1 cellular context compared by ENCODE assay signal in the genomic region with DNA sequence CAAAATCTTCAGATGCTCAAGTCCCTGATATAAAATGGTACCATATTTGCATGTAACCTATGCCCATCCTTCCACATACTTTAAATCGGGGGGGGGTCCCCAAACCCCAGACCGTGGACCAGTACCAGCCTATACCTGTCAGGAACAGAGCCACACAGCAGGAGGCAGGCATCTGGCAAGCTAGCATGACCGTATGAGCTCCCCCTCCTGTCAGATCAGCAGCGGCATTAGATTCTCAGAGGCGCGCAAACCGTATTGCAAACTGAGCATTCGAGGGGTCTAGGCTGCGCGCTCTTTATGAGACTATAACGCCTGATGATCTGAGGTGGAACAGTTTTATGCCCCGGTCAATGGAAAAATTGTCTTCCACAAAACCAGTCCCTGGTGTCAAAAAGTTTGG.
TF ChIP-seq lines count a peak whose summit lies in the region.

No MANE protein-coding gene starts in this region.

TF ChIP-seq in IMR-90, 13 proteins besides CTCF, POLR2A, EP300 and RAD21:
- no peak for TF ChIP-seq FOS (IDR thresholded peaks at IDR 0.05; ENCODE audit: low read depth, low read length)
- no peak for TF ChIP-seq RFX5 (IDR thresholded peaks at IDR 0.05; ENCODE audit: low read depth, low read length)
- TF ChIP-seq SMC3 (IDR thresholded peaks at IDR 0.05; ENCODE audit: low read depth, low read length): no peak
- no peak for TF ChIP-seq CHD1 (IDR thresholded peaks at IDR 0.05; ENCODE audit: low read depth, low read length)
- no peak for TF ChIP-seq CEBPB (IDR thresholded peaks at IDR 0.05; ENCODE audit: low read depth, low read length)
- no peak for TF ChIP-seq BHLHE40 (IDR thresholded peaks at IDR 0.05; ENCODE audit: low read depth, low read length)
- TF ChIP-seq RCOR1 (IDR thresholded peaks at IDR 0.05; ENCODE audit: insufficient replicate concordance, low read length): no peak
- no peak for TF ChIP-seq MXI1 (IDR thresholded peaks at IDR 0.05; ENCODE audit: borderline replicate concordance, low read depth, low read length)
- no peak for TF ChIP-seq NFE2L2 (IDR thresholded peaks at IDR 0.05; ENCODE audit: low read depth, low read length)
- TF ChIP-seq MAFK (IDR thresholded peaks at IDR 0.05; ENCODE audit: low read depth, low read length): no peak
